Comparison of ENCODE assay signal across 14 cellular contexts in genomic region chr7:36273836-36274235, GRCh38.
"Had no signal": no experiment of that assay in that cellular context is flagged by ENCODE, and none has a peak within 500 bp of the region (broad histone marks: within the 10 kb centered on the region; RNA-seq: fewer than 3 reads in every experiment).

No MANE protein-coding gene starts in this region.

- H3K27me3 Mint-ChIP-seq: stimulated activated naive CD8-positive, alpha-beta T cell treated with anti-CD3 and anti-CD28 coated beads, Interleukin-15, amount 100 ng/mL, for 72 hours had no signal

- H3K9me3 Mint-ChIP-seq: activated naive CD4-positive, alpha-beta T cell treated with anti-CD3 and anti-CD28 coated beads for 36 hours; activated T-helper 1 cell treated with anti-CD3 and anti-CD28 coated beads, Interleukin-12 subunit alpha, Interleukin-12 subunit beta, Interleukin-2, Interleukin-4 antibody, amounts not matched to agents 30 ng/mL and 10 ng/mL and 1 ng/mL, durations not matched to agents 14 hours and 24 hours and 36 hours; natural killer cell; stimulated activated naive CD8-positive, alpha-beta T cell treated with anti-CD3 and anti-CD28 coated beads, Interleukin-15, amount 100 ng/mL, for 72 hours had no signal

- H3K4me1 Mint-ChIP-seq: natural killer cell had no signal

- DNase-seq: activated CD4-positive, alpha-beta T cell treated with anti-CD3 and anti-CD28 coated beads for 4 hours; activated CD8-positive, alpha-beta T cell treated with anti-CD3 and anti-CD28 coated beads, Interleukin-2, amount 10 ng/mL, durations not matched to agents 7 days and 5 days; activated naive CD4-positive, alpha-beta T cell treated with anti-CD3 and anti-CD28 coated beads for 36 hours; effector CD8-positive, alpha-beta T cell; left colon; mucosa of descending colon; natural killer cell; occipital lobe; stimulated activated CD4-positive, alpha-beta T cell treated with anti-CD3 and anti-CD28 coated beads, Interleukin-4, amount 100 ng/mL, for 24 hours; stimulated activated naive CD8-positive, alpha-beta T cell treated with anti-CD3 and anti-CD28 coated beads, Interleukin-15, amount 100 ng/mL, for 72 hours; T-helper 1 cell; uterus; WERI-Rb-1 had no signal

- H3K27ac Mint-ChIP-seq: activated CD8-positive, alpha-beta T cell treated with anti-CD3 and anti-CD28 coated beads, Interleukin-2, amount 10 ng/mL, durations not matched to agents 7 days and 5 days; activated naive CD4-positive, alpha-beta T cell treated with anti-CD3 and anti-CD28 coated beads for 36 hours; activated T-helper 1 cell treated with anti-CD3 and anti-CD28 coated beads, Interleukin-12 subunit alpha, Interleukin-12 subunit beta, Interleukin-2, Interleukin-4 antibody, amounts not matched to agents 30 ng/mL and 10 ng/mL and 1 ng/mL, durations not matched to agents 14 hours and 24 hours and 36 hours; natural killer cell; stimulated activated naive CD8-positive, alpha-beta T cell treated with anti-CD3 and anti-CD28 coated beads, Interleukin-15, amount 100 ng/mL, for 72 hours had no signal

- ATAC-seq: activated CD8-positive, alpha-beta T cell treated with anti-CD3 and anti-CD28 coated beads, Interleukin-2, amount 10 ng/mL, durations not matched to agents 7 days and 5 days; left colon; mucosa of descending colon; natural killer cell; stimulated activated naive CD8-positive, alpha-beta T cell treated with anti-CD3 and anti-CD28 coated beads, Interleukin-15, amount 100 ng/mL, for 72 hours had no signal

- H3K36me3 ChIP-seq: uterus, WERI-Rb-1 had no signal

- H3K4me3 ChIP-seq: mucosa of descending colon, uterus had no signal

- H3K36me3 Mint-ChIP-seq: natural killer cell had no signal

- H3K27me3 ChIP-seq: uterus had no signal

- H3K4me1 ChIP-seq: uterus had no signal

- H3K9me3 ChIP-seq: mucosa of descending colon, uterus had no signal

- H3K27ac ChIP-seq: uterus, WERI-Rb-1 had no signal

- H3K4me3 Mint-ChIP-seq: activated CD8-positive, alpha-beta T cell treated with anti-CD3 and anti-CD28 coated beads, Interleukin-2, amount 10 ng/mL, durations not matched to agents 7 days and 5 days; activated naive CD4-positive, alpha-beta T cell treated with anti-CD3 and anti-CD28 coated beads for 36 hours; activated T-helper 1 cell treated with anti-CD3 and anti-CD28 coated beads, Interleukin-12 subunit alpha, Interleukin-12 subunit beta, Interleukin-2, Interleukin-4 antibody, amounts not matched to agents 30 ng/mL and 10 ng/mL and 1 ng/mL, durations not matched to agents 14 hours and 24 hours and 36 hours; natural killer cell; stimulated activated naive CD8-positive, alpha-beta T cell treated with anti-CD3 and anti-CD28 coated beads, Interleukin-15, amount 100 ng/mL, for 72 hours had no signal
